Comparison of ENCODE assay signal across 12 cellular contexts in the genomic region with DNA sequence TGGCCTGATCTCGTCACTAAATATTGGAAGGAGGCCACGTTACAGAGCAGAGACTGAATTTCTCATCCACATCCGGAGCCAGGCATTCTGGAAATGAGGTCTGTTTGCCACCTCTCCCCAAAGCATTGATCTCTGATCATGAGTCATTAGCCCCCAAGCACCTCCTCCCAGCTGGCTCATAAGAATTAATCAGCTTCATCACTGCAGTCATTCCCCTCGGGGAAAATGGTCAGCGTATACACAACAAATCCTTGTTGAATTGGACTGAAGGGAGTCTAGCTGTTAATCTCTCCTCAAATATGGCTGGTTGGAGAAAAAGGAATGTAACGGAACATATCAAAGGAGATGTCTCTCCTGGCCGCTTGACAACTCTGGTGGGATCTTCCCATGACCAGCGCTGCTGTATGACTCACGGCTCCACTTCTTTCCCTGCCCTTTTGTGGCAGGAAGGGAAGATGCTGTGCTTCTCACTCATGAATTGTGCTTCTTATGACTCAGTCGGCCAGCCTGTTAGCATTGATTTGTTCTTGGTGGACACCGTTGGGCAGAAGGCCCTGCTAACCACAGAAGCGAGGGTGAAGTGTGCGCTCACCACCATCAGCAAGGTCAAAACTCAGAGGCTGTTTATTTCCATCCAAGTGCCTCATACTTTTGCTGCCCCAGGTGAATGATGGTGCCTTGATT.
A peak's percentile ranks its signal among the peaks of the same experiment; 100 is the strongest.
DNase-seq lines count a peak whose midpoint lies in the region; ATAC-seq, FAIRE-seq and TF ChIP-seq lines count a peak whose summit lies in the region.
"Had no signal": no experiment of that assay in that cellular context is flagged by ENCODE, and none has a peak within 500 bp of the region (broad histone marks: within the 10 kb centered on the region; RNA-seq: fewer than 3 reads in every experiment).

No MANE protein-coding gene starts in this region.

- peak; percentile 98 for FAIRE-seq in keratinocyte (lab: Jason Lieb, UNC)

- peak overlapping the region; percentile 71 for H3K4me2 ChIP-seq in keratinocyte (ENCODE audit: control insufficient read depth, extremely low read depth, insufficient read depth, low read depth, low read length)

- DNase-seq in AG04450 (ENCODE audit: low read depth, low spot score) (peak; percentile 96), HS-27A (ENCODE audit: low read depth) (peak; percentile 96), astrocyte of the cerebellum (ENCODE audit: low read depth) (peak; percentile 98), keratinocyte (ENCODE audit: low read depth, low spot score) (peak; percentile 93), endodermal cell (no peak), Caco-2 (no peak)
- no peak for DNase-seq in activated CD4-positive, alpha-beta T cell treated with anti-CD3 and anti-CD28 coated beads, Interleukin-2, amount 10 ng/mL, durations not matched to agents 7 days and 5 days
- DNase-seq: activated CD8-positive, alpha-beta memory T cell treated with anti-CD3 and anti-CD28 coated beads, Interleukin-2, amount 50 U/mL, for 4 hours; CD4-positive, alpha-beta memory T cell; NCI-H2029; posterior cingulate gyrus had no signal

- BruUV-seq in Caco-2 (replicated peaks; lab: Mats Ljungman, UMichigan): no TSS peak

- H3K36me3 ChIP-seq in keratinocyte (ENCODE audit: control insufficient read depth in 2 of 2, extremely low read depth in 1 of 2, insufficient read depth in 2 of 2, low read length in 2 of 2): no peaks in the 10 kb centered on the region
- no peaks in the 10 kb centered on the region for H3K36me3 ChIP-seq in endodermal cell (ENCODE audit: control insufficient read depth, insufficient read depth, low read length)
- no peaks in the 10 kb centered on the region for H3K36me3 ChIP-seq in Caco-2 (ENCODE audit: control insufficient read depth, insufficient read depth, low read length)
- H3K36me3 ChIP-seq in gastroesophageal sphincter: no peaks in the 10 kb centered on the region

- no peak for ATAC-seq in gastroesophageal sphincter

- peak overlapping the region; percentile 12; the same call in 1 of the 2 replicates for H3K4me3 ChIP-seq in AG04450 (ENCODE audit: low read depth, low read length)
- H3K4me3 ChIP-seq in astrocyte of the cerebellum (ENCODE audit: low read depth, low read length): peak overlapping the region; percentile 11
- no peak overlapping the region for H3K4me3 ChIP-seq in keratinocyte (ENCODE audit: control insufficient read depth in 2 of 3, extremely low read depth in 1 of 3, insufficient read depth in 2 of 3, low read depth in 1 of 3, low read length in 3 of 3)
- H3K4me3 ChIP-seq in endodermal cell (ENCODE audit: low read length): no peak overlapping the region
- no peak overlapping the region for H3K4me3 ChIP-seq in Caco-2 (ENCODE audit: low read depth, low read length)
- no peak overlapping the region for H3K4me3 ChIP-seq in gastroesophageal sphincter

- H3K4me1 Mint-ChIP-seq in activated CD4-positive, alpha-beta T cell treated with anti-CD3 and anti-CD28 coated beads, Interleukin-2, amount 10 ng/mL, durations not matched to agents 7 days and 5 days: no peaks in the 10 kb centered on the region
- H3K4me1 Mint-ChIP-seq in endodermal cell (no peaks in the 10 kb centered on the region), Caco-2 (ENCODE audit: low read depth, unreplicated experiment) (no peaks in the 10 kb centered on the region)

- peak overlapping the region; percentile 59 for H2AFZ ChIP-seq in keratinocyte (ENCODE audit: control insufficient read depth, low read length)

- TF ChIP-seq CTCF in AG04450 (IDR thresholded peaks at IDR 0.05; ENCODE audit: low read depth, low read length): no peak
- TF ChIP-seq CTCF in astrocyte of the cerebellum (IDR thresholded peaks at IDR 0.05; ENCODE audit: low read depth, low read length, missing control alignments): no peak
- no peak for TF ChIP-seq CTCF in keratinocyte (optimal IDR thresholded peaks at IDR 0.05 in 1 of 3, IDR thresholded peaks at IDR 0.05 in 1 of 3, conservative IDR thresholded peaks at IDR 0.05 in 1 of 3; ENCODE audit: extremely low read depth in 1 of 3, insufficient read depth in 2 of 3, low read length in 3 of 3)
- no peak for TF ChIP-seq CTCF in endodermal cell (conservative IDR thresholded peaks at IDR 0.05)
- no peak for TF ChIP-seq CTCF in Caco-2 (IDR thresholded peaks at IDR 0.05; ENCODE audit: insufficient read depth in 1 of 2, low read depth in 1 of 2, low read length in 1 of 2, severe bottlenecking in 1 of 2, unreplicated experiment in 1 of 2)
- no peak for TF ChIP-seq CTCF in gastroesophageal sphincter (IDR thresholded peaks at IDR 0.05)

- dilution Hi-C loops in keratinocyte (cut with MboI; ENCODE audit: extremely low pct_ligation_motif_present, low sequenced_read_pairs): no loop called here

- WGBS in endodermal cell (ENCODE audit: insufficient coverage in 1 of 2, insufficient read length in 1 of 2), 2 experiments: 84 to 87% methylated on average over 9 to 13 of the region's 13 CpGs
- 56 to 59% methylated on average over 6 to 11 of the region's 13 CpGs for WGBS in gastroesophageal sphincter (ENCODE audit: low coverage in 1 of 2), 2 donors

- peak overlapping the region; percentile 25 for H3K9ac ChIP-seq in keratinocyte (ENCODE audit: control insufficient read depth, extremely low read depth, insufficient read depth, low read length)
- no peak overlapping the region for H3K9ac ChIP-seq in endodermal cell (ENCODE audit: extremely low read depth, low read length, poor library complexity, severe bottlenecking)

- intact Hi-C loops in Caco-2 (cut with micrococcal nuclease; ENCODE audit: unreplicated experiment): no loop called here

- H3K36me3 Mint-ChIP-seq in activated CD4-positive, alpha-beta T cell treated with anti-CD3 and anti-CD28 coated beads, Interleukin-2, amount 10 ng/mL, durations not matched to agents 7 days and 5 days (ENCODE audit: low read depth): no peaks in the 10 kb centered on the region
- H3K36me3 Mint-ChIP-seq in endodermal cell (ENCODE audit: low read depth): no peaks in the 10 kb centered on the region
- no peaks in the 10 kb centered on the region for H3K36me3 Mint-ChIP-seq in Caco-2 (ENCODE audit: insufficient read depth, unreplicated experiment)
- H3K36me3 Mint-ChIP-seq: CD4-positive, alpha-beta memory T cell had no signal

- no peaks in the 10 kb centered on the region for H4K20me1 ChIP-seq in keratinocyte (ENCODE audit: control insufficient read depth, extremely low read depth, insufficient read depth, low read length)

- no peak overlapping the region for H3K27ac Mint-ChIP-seq in activated CD4-positive, alpha-beta T cell treated with anti-CD3 and anti-CD28 coated beads, Interleukin-2, amount 10 ng/mL, durations not matched to agents 7 days and 5 days
- no peak overlapping the region for H3K27ac Mint-ChIP-seq in endodermal cell
- H3K27ac Mint-ChIP-seq in Caco-2 (ENCODE audit: unreplicated experiment): no peak overlapping the region
- H3K27ac Mint-ChIP-seq: CD4-positive, alpha-beta memory T cell had no signal

- H3K4me1 ChIP-seq in keratinocyte (ENCODE audit: control insufficient read depth, extremely low read depth, insufficient read depth, low read length) (peaks cover 19% of the 10 kb centered on the region), endodermal cell (ENCODE audit: control insufficient read depth, insufficient read depth, low read length) (no peaks in the 10 kb centered on the region), Caco-2 (no peaks in the 10 kb centered on the region), gastroesophageal sphincter (no peaks in the 10 kb centered on the region)

- CTCF ChIA-PET in AG04450 (lab: Charles Lee): no interaction called here
- CTCF ChIA-PET in activated CD4-positive, alpha-beta T cell treated with anti-CD3 and anti-CD28 coated beads, Interleukin-2, amount 10 ng/mL, durations not matched to agents 7 days and 5 days (lab: Charles Lee): no interaction called here
- CTCF ChIA-PET in Caco-2 (lab: Charles Lee): no interaction called here

- no peaks in the 10 kb centered on the region for H3K79me2 ChIP-seq in keratinocyte (ENCODE audit: control insufficient read depth, insufficient read depth, low read length)

- no peak for TF ChIP-seq EP300 in gastroesophageal sphincter (IDR thresholded peaks at IDR 0.05)

- H3K9me3 Mint-ChIP-seq in activated CD4-positive, alpha-beta T cell treated with anti-CD3 and anti-CD28 coated beads, Interleukin-2, amount 10 ng/mL, durations not matched to agents 7 days and 5 days: no peaks in the 10 kb centered on the region
- H3K9me3 Mint-ChIP-seq in endodermal cell (peaks cover 12% of the 10 kb centered on the region), Caco-2 (ENCODE audit: unreplicated experiment) (peaks cover 9% of the 10 kb centered on the region)

- H3K27me3 Mint-ChIP-seq in activated CD4-positive, alpha-beta T cell treated with anti-CD3 and anti-CD28 coated beads, Interleukin-2, amount 10 ng/mL, durations not matched to agents 7 days and 5 days: peaks cover 18% of the 10 kb centered on the region
- no peaks in the 10 kb centered on the region for H3K27me3 Mint-ChIP-seq in endodermal cell (ENCODE audit: insufficient read depth)
- H3K27me3 Mint-ChIP-seq in Caco-2 (ENCODE audit: insufficient read depth, unreplicated experiment): peaks cover 13% of the 10 kb centered on the region

- no peak for TF ChIP-seq POLR2A in gastroesophageal sphincter (IDR thresholded peaks at IDR 0.05)

- peak overlapping the region; percentile 96 for H3K27ac ChIP-seq in AG04450 (ENCODE audit: low read depth, low read length)
- peak overlapping the region; percentile 72 for H3K27ac ChIP-seq in keratinocyte (ENCODE audit: control insufficient read depth, insufficient read depth, low read length)
- H3K27ac ChIP-seq in endodermal cell (ENCODE audit: low read depth, low read length): no peak overlapping the region
- H3K27ac ChIP-seq in gastroesophageal sphincter: no peak overlapping the region

- H3K27me3 ChIP-seq in AG04450 (ENCODE audit: control insufficient read depth, insufficient read depth, low read length) (no peaks in the 10 kb centered on the region), keratinocyte (ENCODE audit: control insufficient read depth, extremely low read depth, insufficient read depth, low read length) (no peaks in the 10 kb centered on the region), endodermal cell (ENCODE audit: control insufficient read depth, insufficient read depth, low read length, poor library complexity, severe bottlenecking) (no peaks in the 10 kb centered on the region), Caco-2 (replicated peaks; ENCODE audit: control insufficient read depth, insufficient read depth, low read length) (no peaks in the 10 kb centered on the region), gastroesophageal sphincter (peaks cover 13% of the 10 kb centered on the region)

- no peaks in the 10 kb centered on the region for H3K9me1 ChIP-seq in keratinocyte (ENCODE audit: control insufficient read depth, extremely low read depth, insufficient read depth, low read length)

- in situ Hi-C loops in astrocyte of the cerebellum (cut with HindIII; ENCODE audit: low sequenced_read_pairs): no loop called here

- POLR2A ChIA-PET in AG04450 (lab: Yijun Ruan, JAX): interaction anchor here (0.7 to 0.9 kb wide), 2 partner anchors 34 to 36 kb away, joined by 3 to 4 read pairs; no protein-coding TSS in a partner anchor
- POLR2A ChIA-PET in activated CD4-positive, alpha-beta T cell treated with anti-CD3 and anti-CD28 coated beads, Interleukin-2, amount 10 ng/mL, durations not matched to agents 7 days and 5 days (lab: Charles Lee): no interaction called here
- POLR2A ChIA-PET in Caco-2 (lab: Charles Lee): no interaction called here

- H3K4me3 Mint-ChIP-seq in activated CD4-positive, alpha-beta T cell treated with anti-CD3 and anti-CD28 coated beads, Interleukin-2, amount 10 ng/mL, durations not matched to agents 7 days and 5 days: no peak overlapping the region
- H3K4me3 Mint-ChIP-seq in endodermal cell (no peak overlapping the region), Caco-2 (ENCODE audit: unreplicated experiment) (no peak overlapping the region)
- H3K4me3 Mint-ChIP-seq: CD4-positive, alpha-beta memory T cell had no signal

- H3K9me3 ChIP-seq in AG04450 (ENCODE audit: control insufficient read depth, insufficient read depth, low read length) (peaks cover 6% of the 10 kb centered on the region), keratinocyte (ENCODE audit: control insufficient read depth, low read depth, low read length) (peaks cover 2% of the 10 kb centered on the region), endodermal cell (ENCODE audit: control insufficient read depth, low read length) (no peaks in the 10 kb centered on the region), Caco-2 (no peaks in the 10 kb centered on the region), gastroesophageal sphincter (no peaks in the 10 kb centered on the region)

Comparison
In these comparisons a context has a peak if more than half of its experiments do, and no peak if none do; other contexts are left out.
1. DNase-seq: peak in AG04450 (single experiment), HS-27A (single experiment), astrocyte of the cerebellum (single experiment) and keratinocyte (single experiment); none in activated CD4-positive, alpha-beta T cell treated with anti-CD3 and anti-CD28 coated beads, Interleukin-2, amount 10 ng/mL, durations not matched to agents 7 days and 5 days (single experiment), endodermal cell (single experiment) and Caco-2 (0 of 2).
2. H3K27ac ChIP-seq: peak in AG04450 (single experiment) and keratinocyte (single experiment); none in endodermal cell (single experiment) and gastroesophageal sphincter (0 of 4).
3. H3K4me3 ChIP-seq: peak in AG04450 (single experiment) and astrocyte of the cerebellum (single experiment); none in keratinocyte (0 of 3), endodermal cell (single experiment), Caco-2 (single experiment) and gastroesophageal sphincter (0 of 2).